21 cellular contexts compared by ENCODE assay signal in the genomic region with DNA sequence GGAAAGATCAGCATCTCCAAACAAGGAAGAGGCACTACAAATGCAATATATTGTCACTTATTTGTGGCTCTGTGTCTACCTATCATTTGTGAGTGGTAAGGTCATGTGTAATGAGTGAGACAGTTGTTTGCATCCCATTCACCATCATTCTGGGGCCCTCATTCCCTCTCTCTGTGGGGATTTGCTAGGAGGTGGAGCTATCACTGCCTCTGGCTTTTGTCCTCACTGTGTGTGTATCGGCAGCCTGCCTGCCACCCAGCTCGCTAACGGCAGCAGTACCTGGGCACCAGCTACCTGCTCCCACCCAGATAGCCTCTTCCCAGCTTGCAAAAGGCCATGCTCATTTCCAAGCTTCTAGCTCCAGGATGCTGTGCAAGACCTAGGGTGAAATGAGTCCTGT.
"Had no signal": no experiment of that assay in that cellular context is flagged by ENCODE, and none has a peak within 500 bp of the region (broad histone marks: within the 10 kb centered on the region; RNA-seq: fewer than 3 reads in every experiment).

No MANE protein-coding gene starts in this region.

- H3K27ac ChIP-seq: dorsolateral prefrontal cortex, neutrophil, parathyroid adenoma, suprapubic skin, transverse colon, upper lobe of right lung, uterus had no signal

- DNase-seq: dorsolateral prefrontal cortex; effector CD4-positive, alpha-beta T cell; hypothalamus; kidney; naive thymus-derived CD4-positive, alpha-beta T cell; stimulated activated CD4-positive, alpha-beta T cell treated with anti-CD3 and anti-CD28 coated beads, Interleukin-12 subunit alpha, Interleukin-12 subunit beta, amount 100 ng/mL, for 4 hours; stimulated activated CD4-positive, alpha-beta T cell treated with anti-CD3 and anti-CD28 coated beads, Interleukin-1b, Interleukin-23, amount 100 ng/mL, for 48 hours; stimulated activated CD4-positive, alpha-beta T cell treated with anti-CD3 and anti-CD28 coated beads, Interleukin-4, amount 100 ng/mL, for 1 hour; stimulated activated CD8-positive, alpha-beta memory T cell treated with anti-CD3 and anti-CD28 coated beads, Interleukin-4, amount 100 ng/mL, for 48 hours; stimulated activated naive CD4-positive, alpha-beta T cell; stimulated activated naive CD8-positive, alpha-beta T cell treated with anti-CD3 and anti-CD28 coated beads, Interleukin-15, amount 100 ng/mL, for 72 hours; transverse colon; upper lobe of right lung; uterus had no signal

- H3K4me3 ChIP-seq: dorsolateral prefrontal cortex, lung, smooth muscle cell, suprapubic skin, transverse colon, upper lobe of right lung, uterus had no signal

- H3K9me3 ChIP-seq: neutrophil, suprapubic skin, transverse colon, upper lobe of right lung, uterus had no signal

- ATAC-seq: left lobe of liver; naive thymus-derived CD4-positive, alpha-beta T cell; sciatic nerve; stimulated activated naive CD8-positive, alpha-beta T cell treated with anti-CD3 and anti-CD28 coated beads, Interleukin-15, amount 100 ng/mL, for 72 hours; upper lobe of right lung had no signal

- H2AFZ ChIP-seq: parathyroid adenoma had no signal

- H3K4me2 ChIP-seq: smooth muscle cell had no signal

- H3K36me3 ChIP-seq: neutrophil, suprapubic skin, transverse colon, upper lobe of right lung, uterus had no signal

- H3K27me3 ChIP-seq: neutrophil, suprapubic skin, transverse colon, upper lobe of right lung, uterus had no signal

- H3K4me1 ChIP-seq: parathyroid adenoma, suprapubic skin, transverse colon, upper lobe of right lung, uterus had no signal

- H3K9ac ChIP-seq: parathyroid adenoma had no signal
